Comparison of ENCODE assay signal across 8 cellular contexts in the genomic region with DNA sequence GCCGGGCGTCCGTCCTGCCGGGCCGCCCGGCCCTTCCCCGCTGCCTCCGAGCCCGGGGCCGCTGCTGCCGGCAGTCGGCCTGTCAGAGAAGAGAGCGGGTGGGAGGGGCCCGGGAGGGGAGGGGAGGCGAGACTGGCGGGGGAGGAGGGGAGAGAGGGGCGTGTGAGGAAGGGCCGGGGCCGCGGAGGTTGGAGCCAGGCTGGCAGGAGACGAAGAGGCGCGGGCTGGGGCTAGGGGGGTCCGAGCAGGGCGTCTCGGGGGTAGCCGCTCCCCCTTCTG. TPM values are rescaled to one million over a fixed set of nuclear protein-coding genes. Genes with fewer than 3 reads are reported as not detected.
DNase-seq lines count a peak whose midpoint lies in the region; ATAC-seq, FAIRE-seq and TF ChIP-seq lines count a peak whose summit lies in the region.

No MANE protein-coding gene starts in this region.

- H3K79me2 ChIP-seq in H9 (ENCODE audit: insufficient read depth, low read length) = no peaks in the 10 kb centered on the region

- H4K91ac ChIP-seq in H9 (ENCODE audit: insufficient read length, low read depth, low read length) = no peak overlapping the region

- no peak overlapping the region for H2BK5ac ChIP-seq in H9 (ENCODE audit: insufficient read length, low read length)

- H3K4me3 ChIP-seq in NB4 (ENCODE audit: low read depth, low read length) (peak overlapping the region; percentile 63), kidney (ENCODE audit: low read length in 2 of 2) (peak overlapping the region; percentile 64 to 71)

- H3K9me3 ChIP-seq in H9 (ENCODE audit: control insufficient read depth, low read depth, low read length) (no peaks in the 10 kb centered on the region), kidney (ENCODE audit: control insufficient read depth in 1 of 2, low read length in 2 of 2) (no peaks in the 10 kb centered on the region)

- H3K4me3 Mint-ChIP-seq in H9 = peak overlapping the region; percentile 88 to 94

- H4K8ac ChIP-seq in H9 (replicated peaks; ENCODE audit: insufficient read length, low read depth, low read length) = no peak overlapping the region

- H3K36me3 Mint-ChIP-seq in H9 (ENCODE audit: insufficient read depth in 1 of 3, low read depth in 3 of 3) = no peaks in the 10 kb centered on the region

- no peaks in the 10 kb centered on the region; the same call in 1 of the 2 replicates for H3K27me3 Mint-ChIP-seq in H9 (ENCODE audit: low read depth)

- H3K4me1 ChIP-seq in H9 (ENCODE audit: insufficient read depth, low read length) (no peaks in the 10 kb centered on the region; the same call in 1 of the 2 replicates), kidney (ENCODE audit: control insufficient read depth in 1 of 2, insufficient read depth in 1 of 2, low read depth in 1 of 2, low read length in 2 of 2) (peaks cover 0 to 9% of the 10 kb centered on the region in 2 donors)

- H3K9me3 Mint-ChIP-seq in H9 = no peaks in the 10 kb centered on the region

- no peak overlapping the region for H3T11ph ChIP-seq in H9 (ENCODE audit: low read length)

- FAIRE-seq in kidney (lab: Jason Lieb, UNC) = no peak

- H3K4ac ChIP-seq in H9 (ENCODE audit: low read depth, low read length) = no peak overlapping the region

- H3K79me1 ChIP-seq in H9 (ENCODE audit: insufficient read depth, low read depth, low read length, poor library complexity, severe bottlenecking) = no peaks in the 10 kb centered on the region

- H3K27ac ChIP-seq in H9 (ENCODE audit: insufficient read length, low read depth, low read length) (no peak overlapping the region), angular gyrus (ENCODE audit: low read depth, low read length) (peak overlapping the region; percentile 96), kidney (ENCODE audit: low read depth in 2 of 2, low read length in 2 of 2) (peak overlapping the region; percentile 97 to 99)

- H3K27ac Mint-ChIP-seq in H9 = peak overlapping the region in 1 of 3 experiments; percentile 85; a peak in 1 of 7 replicates

- no peak overlapping the region for H3K18ac ChIP-seq in H9 (ENCODE audit: insufficient read length, low read depth, low read length)

- no peaks in the 10 kb centered on the region for H3K27me3 ChIP-seq in H9 (ENCODE audit: insufficient read depth, low read length)

- TF ChIP-seq CTCF in H9 (conservative IDR thresholded peaks at IDR 0.05) (no peak), NB4 (IDR thresholded peaks at IDR 0.05; ENCODE audit: low read depth, low read length) (no peak), kidney (IDR thresholded peaks at IDR 0.05; ENCODE audit: borderline replicate concordance, extremely low read depth, insufficient read depth) (no peak)

- peak overlapping the region; percentile 98 for H3K4me2 ChIP-seq in H9 (ENCODE audit: insufficient read depth, insufficient read length, low read length)

- intact Hi-C loops in kidney (cut with DNase I) = no loop called here

- no peak overlapping the region for H2AFZ ChIP-seq in H9 (ENCODE audit: low read length)

- no peak overlapping the region for H3K14ac ChIP-seq in H9 (ENCODE audit: insufficient read depth, low read length)

- peaks cover 0 to 6% of the 10 kb centered on the region in 2 donors for H3K36me3 ChIP-seq in kidney (ENCODE audit: control insufficient read depth in 1 of 2, insufficient read depth in 2 of 2, low read length in 2 of 2)

- H3K23me2 ChIP-seq in H9 (ENCODE audit: insufficient read length, low read depth, low read length, poor library complexity, severe bottlenecking) = peaks cover 4% of the 10 kb centered on the region

- no peak overlapping the region for H2BK15ac ChIP-seq in H9 (ENCODE audit: low read depth, low read length)

- H2BK120ac ChIP-seq in H9 (ENCODE audit: low read depth, low read length, poor library complexity, severe bottlenecking) = no peak overlapping the region

- peaks cover 13 to 22% of the 10 kb centered on the region in 2 experiments for H3K4me1 Mint-ChIP-seq in H9

- peak; percentile 86 for DNase-seq in NK-92 treated with Interleukin-12 subunit alpha and Interleukin-12 subunit beta, amount 100 ng/mL, for 24 hours (lab: John Stamatoyannopoulos, UW)
- DNase-seq in NK-92 (lab: John Stamatoyannopoulos, UW; ENCODE audit: unreplicated experiment) (no peak), H9 (no peak), NB4 (ENCODE audit: low read depth) (no peak), kidney (no peak)
- no peak for DNase-seq in stimulated activated naive CD8-positive, alpha-beta T cell treated with anti-CD3 and anti-CD28 coated beads, Interleukin-15, Interleukin-2, amounts not matched to agents 100 U/mL and 50 U/mL, for 24 hours
- DNase-seq in effector CD4-positive, alpha-beta T cell = no peak

- H3K9ac ChIP-seq in H9 (ENCODE audit: extremely low read depth, insufficient read length, low read length) (no peak overlapping the region), kidney (ENCODE audit: low read length in 2 of 2) (peak overlapping the region in 1 of 2 donors; percentile 55)

- no CpG with 5 or more reads among the region's 27 CpGs for WGBS in H9 (ENCODE audit: extremely low coverage, insufficient read length, low lambda C conversion rate)

- no peak overlapping the region for H2BK20ac ChIP-seq in H9 (ENCODE audit: low read depth, low read length, poor library complexity, severe bottlenecking)

- no peak overlapping the region for H3K23ac ChIP-seq in H9 (ENCODE audit: insufficient read length, low read depth, low read length)

- no peaks in the 10 kb centered on the region for H4K20me1 ChIP-seq in H9 (ENCODE audit: control insufficient read depth, insufficient read depth, insufficient read length)

- no peak overlapping the region for H4K5ac ChIP-seq in H9 (ENCODE audit: insufficient read length, low read depth, low read length)

- H3K56ac ChIP-seq in H9 (ENCODE audit: insufficient read length, low read depth, low read length) = no peak overlapping the region

- TF ChIP-seq POLR2A in NB4 (IDR thresholded peaks at IDR 0.05; ENCODE audit: extremely low read depth, insufficient read length) = no peak

- H2AK5ac ChIP-seq in H9 (ENCODE audit: insufficient read length, low read length) = no peak overlapping the region

- ATAC-seq in stimulated activated naive CD8-positive, alpha-beta T cell treated with anti-CD3 and anti-CD28 coated beads, Interleukin-15, Interleukin-2, amounts not matched to agents 100 U/mL and 50 U/mL, for 24 hours = peak; percentile 44

- H2BK12ac ChIP-seq in H9 (ENCODE audit: insufficient read length, low read depth, low read length) = no peak overlapping the region

RNA-seq across cellular contexts. Expression of a gene that starts 0.6 kb away (rescaled TPM):
- total RNA-seq in H9 (2021) = 2.7 and 3.0 TPM in 2 replicates
- 49.7 TPM for total RNA-seq in kidney
- polyA plus RNA-seq in kidney (ENCODE audit: insufficient read depth, low read depth, low replicate concordance) = 6.1 TPM

Comparison
In these comparisons a context has a peak if more than half of its experiments do, and no peak if none do; other contexts are left out.
1. RNA of a gene that starts 0.6 kb away (total RNA-seq): 49.7 TPM in kidney (single experiment); 2.7 to 3.0 TPM in H9; every median in the first group is over 10 times any median in the second.